ENCODE assay signal across 1 cellular context in the genomic region with DNA sequence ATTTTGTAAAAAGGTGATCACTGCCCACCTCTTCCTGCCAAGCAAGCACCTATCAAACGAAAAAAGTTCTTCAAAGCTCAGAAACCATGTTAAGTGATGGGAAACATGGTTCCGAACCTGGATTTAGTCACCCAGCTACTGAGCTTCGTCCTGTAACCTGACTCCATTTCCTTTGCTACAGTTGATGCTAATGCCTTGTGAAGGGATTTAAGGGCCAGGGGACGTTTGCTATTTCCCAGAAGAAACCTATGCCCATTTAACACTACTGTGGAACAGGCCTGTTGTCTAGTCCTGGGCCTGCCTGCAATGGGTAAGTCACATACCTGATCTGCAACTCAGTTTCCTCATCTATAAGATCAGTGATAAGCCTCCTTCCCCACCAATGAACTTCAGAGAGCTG.
TF ChIP-seq lines count a peak whose summit lies in the region.

No MANE protein-coding gene starts in this region.

TF ChIP-seq in GM23338, 12 proteins besides CTCF, POLR2A, EP300 and RAD21 (continued from another document):
- TF ChIP-seq, protein P1, sequence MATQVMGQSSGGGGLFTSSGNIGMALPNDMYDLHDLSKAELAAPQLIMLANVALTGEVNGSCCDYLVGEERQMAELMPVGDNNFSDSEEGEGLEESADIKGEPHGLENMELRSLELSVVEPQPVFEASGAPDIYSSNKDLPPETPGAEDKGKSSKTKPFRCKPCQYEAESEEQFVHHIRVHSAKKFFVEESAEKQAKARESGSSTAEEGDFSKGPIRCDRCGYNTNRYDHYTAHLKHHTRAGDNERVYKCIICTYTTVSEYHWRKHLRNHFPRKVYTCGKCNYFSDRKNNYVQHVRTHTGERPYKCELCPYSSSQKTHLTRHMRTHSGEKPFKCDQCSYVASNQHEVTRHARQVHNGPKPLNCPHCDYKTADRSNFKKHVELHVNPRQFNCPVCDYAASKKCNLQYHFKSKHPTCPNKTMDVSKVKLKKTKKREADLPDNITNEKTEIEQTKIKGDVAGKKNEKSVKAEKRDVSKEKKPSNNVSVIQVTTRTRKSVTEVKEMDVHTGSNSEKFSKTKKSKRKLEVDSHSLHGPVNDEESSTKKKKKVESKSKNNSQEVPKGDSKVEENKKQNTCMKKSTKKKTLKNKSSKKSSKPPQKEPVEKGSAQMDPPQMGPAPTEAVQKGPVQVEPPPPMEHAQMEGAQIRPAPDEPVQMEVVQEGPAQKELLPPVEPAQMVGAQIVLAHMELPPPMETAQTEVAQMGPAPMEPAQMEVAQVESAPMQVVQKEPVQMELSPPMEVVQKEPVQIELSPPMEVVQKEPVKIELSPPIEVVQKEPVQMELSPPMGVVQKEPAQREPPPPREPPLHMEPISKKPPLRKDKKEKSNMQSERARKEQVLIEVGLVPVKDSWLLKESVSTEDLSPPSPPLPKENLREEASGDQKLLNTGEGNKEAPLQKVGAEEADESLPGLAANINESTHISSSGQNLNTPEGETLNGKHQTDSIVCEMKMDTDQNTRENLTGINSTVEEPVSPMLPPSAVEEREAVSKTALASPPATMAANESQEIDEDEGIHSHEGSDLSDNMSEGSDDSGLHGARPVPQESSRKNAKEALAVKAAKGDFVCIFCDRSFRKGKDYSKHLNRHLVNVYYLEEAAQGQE (IDR thresholded peaks at IDR 0.05; ENCODE audit: unreplicated experiment): no peak
- TF ChIP-seq, protein P2, sequence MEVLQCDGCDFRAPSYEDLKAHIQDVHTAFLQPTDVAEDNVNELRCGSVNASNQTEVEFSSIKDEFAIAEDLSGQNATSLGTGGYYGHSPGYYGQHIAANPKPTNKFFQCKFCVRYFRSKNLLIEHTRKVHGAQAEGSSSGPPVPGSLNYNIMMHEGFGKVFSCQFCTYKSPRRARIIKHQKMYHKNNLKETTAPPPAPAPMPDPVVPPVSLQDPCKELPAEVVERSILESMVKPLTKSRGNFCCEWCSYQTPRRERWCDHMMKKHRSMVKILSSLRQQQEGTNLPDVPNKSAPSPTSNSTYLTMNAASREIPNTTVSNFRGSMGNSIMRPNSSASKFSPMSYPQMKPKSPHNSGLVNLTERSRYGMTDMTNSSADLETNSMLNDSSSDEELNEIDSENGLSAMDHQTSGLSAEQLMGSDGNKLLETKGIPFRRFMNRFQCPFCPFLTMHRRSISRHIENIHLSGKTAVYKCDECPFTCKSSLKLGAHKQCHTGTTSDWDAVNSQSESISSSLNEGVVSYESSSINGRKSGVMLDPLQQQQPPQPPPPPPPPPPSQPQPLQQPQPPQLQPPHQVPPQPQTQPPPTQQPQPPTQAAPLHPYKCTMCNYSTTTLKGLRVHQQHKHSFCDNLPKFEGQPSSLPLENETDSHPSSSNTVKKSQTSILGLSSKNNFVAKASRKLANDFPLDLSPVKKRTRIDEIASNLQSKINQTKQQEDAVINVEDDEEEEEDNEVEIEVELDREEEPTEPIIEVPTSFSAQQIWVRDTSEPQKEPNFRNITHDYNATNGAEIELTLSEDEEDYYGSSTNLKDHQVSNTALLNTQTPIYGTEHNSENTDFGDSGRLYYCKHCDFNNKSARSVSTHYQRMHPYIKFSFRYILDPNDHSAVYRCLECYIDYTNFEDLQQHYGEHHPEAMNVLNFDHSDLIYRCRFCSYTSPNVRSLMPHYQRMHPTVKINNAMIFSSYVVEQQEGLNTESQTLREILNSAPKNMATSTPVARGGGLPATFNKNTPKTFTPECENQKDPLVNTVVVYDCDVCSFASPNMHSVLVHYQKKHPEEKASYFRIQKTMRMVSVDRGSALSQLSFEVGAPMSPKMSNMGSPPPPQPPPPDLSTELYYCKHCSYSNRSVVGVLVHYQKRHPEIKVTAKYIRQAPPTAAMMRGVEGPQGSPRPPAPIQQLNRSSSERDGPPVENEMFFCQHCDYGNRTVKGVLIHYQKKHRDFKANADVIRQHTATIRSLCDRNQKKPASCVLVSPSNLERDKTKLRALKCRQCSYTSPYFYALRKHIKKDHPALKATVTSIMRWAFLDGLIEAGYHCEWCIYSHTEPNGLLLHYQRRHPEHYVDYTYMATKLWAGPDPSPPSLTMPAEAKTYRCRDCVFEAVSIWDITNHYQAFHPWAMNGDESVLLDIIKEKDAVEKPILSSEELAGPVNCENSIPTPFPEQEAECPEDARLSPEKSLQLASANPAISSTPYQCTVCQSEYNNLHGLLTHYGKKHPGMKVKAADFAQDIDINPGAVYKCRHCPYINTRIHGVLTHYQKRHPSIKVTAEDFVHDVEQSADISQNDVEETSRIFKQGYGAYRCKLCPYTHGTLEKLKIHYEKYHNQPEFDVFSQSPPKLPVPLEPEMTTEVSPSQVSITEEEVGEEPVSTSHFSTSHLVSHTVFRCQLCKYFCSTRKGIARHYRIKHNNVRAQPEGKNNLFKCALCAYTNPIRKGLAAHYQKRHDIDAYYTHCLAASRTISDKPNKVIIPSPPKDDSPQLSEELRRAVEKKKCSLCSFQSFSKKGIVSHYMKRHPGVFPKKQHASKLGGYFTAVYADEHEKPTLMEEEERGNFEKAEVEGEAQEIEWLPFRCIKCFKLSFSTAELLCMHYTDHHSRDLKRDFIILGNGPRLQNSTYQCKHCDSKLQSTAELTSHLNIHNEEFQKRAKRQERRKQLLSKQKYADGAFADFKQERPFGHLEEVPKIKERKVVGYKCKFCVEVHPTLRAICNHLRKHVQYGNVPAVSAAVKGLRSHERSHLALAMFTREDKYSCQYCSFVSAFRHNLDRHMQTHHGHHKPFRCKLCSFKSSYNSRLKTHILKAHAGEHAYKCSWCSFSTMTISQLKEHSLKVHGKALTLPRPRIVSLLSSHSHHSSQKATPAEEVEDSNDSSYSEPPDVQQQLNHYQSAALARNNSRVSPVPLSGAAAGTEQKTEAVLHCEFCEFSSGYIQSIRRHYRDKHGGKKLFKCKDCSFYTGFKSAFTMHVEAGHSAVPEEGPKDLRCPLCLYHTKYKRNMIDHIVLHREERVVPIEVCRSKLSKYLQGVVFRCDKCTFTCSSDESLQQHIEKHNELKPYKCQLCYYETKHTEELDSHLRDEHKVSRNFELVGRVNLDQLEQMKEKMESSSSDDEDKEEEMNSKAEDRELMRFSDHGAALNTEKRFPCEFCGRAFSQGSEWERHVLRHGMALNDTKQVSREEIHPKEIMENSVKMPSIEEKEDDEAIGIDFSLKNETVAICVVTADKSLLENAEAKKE (CRISPR knock-in tag; IDR thresholded peaks at IDR 0.05): no peak
- TF ChIP-seq ZNF114 (CRISPR knock-in tag; IDR thresholded peaks at IDR 0.05) (no peak), POLR2AphosphoS5 (IDR thresholded peaks at IDR 0.05; ENCODE audit: low read depth) (no peak), EZH2 (IDR thresholded peaks at IDR 0.05; ENCODE audit: low read depth, unreplicated experiment) (no peak), ZNF331 (CRISPR knock-in tag; IDR thresholded peaks at IDR 0.05; ENCODE audit: low read depth) (no peak), CREB1 (CRISPR knock-in tag; IDR thresholded peaks at IDR 0.05; ENCODE audit: low read depth) (no peak), STAT1 (IDR thresholded peaks at IDR 0.05; ENCODE audit: unreplicated experiment) (no peak)
- TF ChIP-seq, protein P3, sequence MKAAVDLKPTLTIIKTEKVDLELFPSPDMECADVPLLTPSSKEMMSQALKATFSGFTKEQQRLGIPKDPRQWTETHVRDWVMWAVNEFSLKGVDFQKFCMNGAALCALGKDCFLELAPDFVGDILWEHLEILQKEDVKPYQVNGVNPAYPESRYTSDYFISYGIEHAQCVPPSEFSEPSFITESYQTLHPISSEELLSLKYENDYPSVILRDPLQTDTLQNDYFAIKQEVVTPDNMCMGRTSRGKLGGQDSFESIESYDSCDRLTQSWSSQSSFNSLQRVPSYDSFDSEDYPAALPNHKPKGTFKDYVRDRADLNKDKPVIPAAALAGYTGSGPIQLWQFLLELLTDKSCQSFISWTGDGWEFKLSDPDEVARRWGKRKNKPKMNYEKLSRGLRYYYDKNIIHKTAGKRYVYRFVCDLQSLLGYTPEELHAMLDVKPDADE (IDR thresholded peaks at IDR 0.05): no peak
TF ChIP-seq in GM23338: peak in this region for 0.
